In the genomic region with DNA sequence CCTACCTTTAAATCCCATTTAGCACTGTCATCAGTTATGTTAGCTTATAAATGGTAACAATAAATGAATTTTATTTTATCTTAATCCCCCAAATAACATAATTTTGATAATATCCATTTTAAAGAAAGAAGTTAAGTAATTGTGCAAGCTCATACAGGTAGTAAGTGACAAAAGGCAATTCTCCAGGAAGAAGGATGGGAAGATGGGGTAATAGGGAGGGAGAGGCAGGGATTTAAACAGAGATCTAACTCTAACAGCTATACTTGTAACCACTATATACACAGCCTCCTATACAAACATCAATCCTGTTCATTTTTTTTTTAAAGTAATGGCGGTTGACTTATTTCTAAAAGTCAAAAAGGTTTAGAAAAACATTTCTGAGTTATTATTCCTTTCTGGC, we compare ENCODE assay signal across 21 cellular contexts.
"Had no signal": no experiment of that assay in that cellular context is flagged by ENCODE, and none has a peak within 500 bp of the region (broad histone marks: within the 10 kb centered on the region; RNA-seq: fewer than 3 reads in every experiment).

No MANE protein-coding gene starts in this region.

- H3K4me3 ChIP-seq: ascending aorta, colonic mucosa, hepatocyte, ovary, psoas muscle, right atrium auricular region, tibial nerve had no signal

- H3K27me3 Mint-ChIP-seq: activated CD4-positive, alpha-beta T cell treated with anti-CD3 and anti-CD28 coated beads, Interleukin-2, amount 10 ng/mL, durations not matched to agents 7 days and 5 days; activated T-helper 17 cell treated with anti-CD3 and anti-CD28 coated beads, Interleukin-2, amount 50 U/mL, for 72 hours had no signal

- H3K27ac Mint-ChIP-seq: activated CD4-positive, alpha-beta T cell treated with anti-CD3 and anti-CD28 coated beads, Interleukin-2, amount 10 ng/mL, durations not matched to agents 7 days and 5 days; activated CD8-positive, alpha-beta T cell treated with anti-CD3 and anti-CD28 coated beads, Interleukin-2, amount 10 ng/mL, durations not matched to agents 7 days and 5 days; activated naive CD4-positive, alpha-beta T cell treated with anti-CD3 and anti-CD28 coated beads, Interleukin-2, amount 50 U/mL, for 72 hours; activated T-helper 17 cell treated with anti-CD3 and anti-CD28 coated beads, Interleukin-2, amount 50 U/mL, for 72 hours had no signal

- H3K36me3 ChIP-seq: ascending aorta, brain microvascular endothelial cell, colonic mucosa, neutrophil, ovary, right atrium auricular region, tibial nerve had no signal

- H3K4me2 ChIP-seq: hepatocyte had no signal

- H3K9me3 ChIP-seq: ascending aorta, colonic mucosa, neutrophil, ovary, psoas muscle, right atrium auricular region, tibial nerve had no signal

- H3K27ac ChIP-seq: ascending aorta, brain microvascular endothelial cell, colonic mucosa, hepatocyte, neutrophil, ovary, psoas muscle, right atrium auricular region, VCaP had no signal

- DNase-seq: activated CD4-positive, alpha-beta T cell treated with anti-CD3 and anti-CD28 coated beads, Interleukin-2, amount 10 ng/mL, durations not matched to agents 7 days and 5 days; activated CD8-positive, alpha-beta T cell treated with anti-CD3 and anti-CD28 coated beads, Interleukin-2, amount 10 ng/mL, durations not matched to agents 7 days and 5 days; brain microvascular endothelial cell; colonic mucosa; endodermal cell; glutamatergic neuron; left cardiac atrium; mesenchymal stem cell; ovary; psoas muscle; stimulated activated CD4-positive, alpha-beta T cell treated with anti-CD3 and anti-CD28 coated beads, Interleukin-4, amount 100 ng/mL, for 24 hours; stimulated activated naive CD4-positive, alpha-beta T cell treated with Interleukin-2 at 50 U/mL for 16 hours had no signal

- H3K27me3 ChIP-seq: ascending aorta, brain microvascular endothelial cell, colonic mucosa, hepatocyte, neutrophil, ovary, right atrium auricular region, tibial nerve had no signal

- H2AFZ ChIP-seq: hepatocyte had no signal

- H3K4me3 Mint-ChIP-seq: activated CD4-positive, alpha-beta T cell treated with anti-CD3 and anti-CD28 coated beads, Interleukin-2, amount 10 ng/mL, durations not matched to agents 7 days and 5 days; activated CD8-positive, alpha-beta T cell treated with anti-CD3 and anti-CD28 coated beads, Interleukin-2, amount 10 ng/mL, durations not matched to agents 7 days and 5 days; endodermal cell; nephron had no signal

- H3K9me3 Mint-ChIP-seq: activated CD4-positive, alpha-beta T cell treated with anti-CD3 and anti-CD28 coated beads, Interleukin-2, amount 10 ng/mL, durations not matched to agents 7 days and 5 days; activated T-helper 17 cell treated with anti-CD3 and anti-CD28 coated beads, Interleukin-2, amount 50 U/mL, for 72 hours; endodermal cell; nephron had no signal
